ENCODE assay signal across 21 cellular contexts in genomic region chr7:75613351-75613750, GRCh38.
"Had no signal": no experiment of that assay in that cellular context is flagged by ENCODE, and none has a peak within 500 bp of the region (broad histone marks: within the 10 kb centered on the region; RNA-seq: fewer than 3 reads in every experiment).

No MANE protein-coding gene starts in this region.

- H3K4me3 Mint-ChIP-seq: activated CD4-positive, alpha-beta memory T cell treated with anti-CD3 and anti-CD28 coated beads, Interleukin-2, amount 10 ng/mL, durations not matched to agents 7 days and 5 days; activated CD4-positive, alpha-beta T cell treated with anti-CD3 and anti-CD28 coated beads, Interleukin-2, amount 10 ng/mL, durations not matched to agents 7 days and 5 days; activated T-cell treated with anti-CD3 and anti-CD28 coated beads, Interleukin-2, amount 50 U/mL, for 24 hours; central memory CD8-positive, alpha-beta T cell; naive thymus-derived CD4-positive, alpha-beta T cell; neural crest cell had no signal

- H3K27me3 ChIP-seq: transverse colon had no signal

- H3K36me3 ChIP-seq: transverse colon had no signal

- H3K27ac Mint-ChIP-seq: activated CD4-positive, alpha-beta memory T cell treated with anti-CD3 and anti-CD28 coated beads, Interleukin-2, amount 10 ng/mL, durations not matched to agents 7 days and 5 days; activated CD4-positive, alpha-beta T cell treated with anti-CD3 and anti-CD28 coated beads, Interleukin-2, amount 10 ng/mL, durations not matched to agents 7 days and 5 days; activated T-cell treated with anti-CD3 and anti-CD28 coated beads, Interleukin-2, amount 50 U/mL, for 24 hours had no signal

- H3K4me1 ChIP-seq: transverse colon had no signal

- H3K27me3 Mint-ChIP-seq: activated CD4-positive, alpha-beta memory T cell treated with anti-CD3 and anti-CD28 coated beads, Interleukin-2, amount 10 ng/mL, durations not matched to agents 7 days and 5 days; activated CD4-positive, alpha-beta T cell treated with anti-CD3 and anti-CD28 coated beads, Interleukin-2, amount 10 ng/mL, durations not matched to agents 7 days and 5 days; activated T-cell treated with anti-CD3 and anti-CD28 coated beads, Interleukin-2, amount 50 U/mL, for 24 hours; central memory CD8-positive, alpha-beta T cell; naive thymus-derived CD4-positive, alpha-beta T cell had no signal

- H3K9me3 Mint-ChIP-seq: activated CD4-positive, alpha-beta memory T cell treated with anti-CD3 and anti-CD28 coated beads, Interleukin-2, amount 10 ng/mL, durations not matched to agents 7 days and 5 days; activated CD4-positive, alpha-beta T cell treated with anti-CD3 and anti-CD28 coated beads, Interleukin-2, amount 10 ng/mL, durations not matched to agents 7 days and 5 days; activated T-cell treated with anti-CD3 and anti-CD28 coated beads, Interleukin-2, amount 50 U/mL, for 24 hours; central memory CD8-positive, alpha-beta T cell; neural crest cell had no signal

- ATAC-seq: esophagus mucosa; left cardiac atrium; naive thymus-derived CD4-positive, alpha-beta T cell; right cardiac atrium had no signal

- H3K9me3 ChIP-seq: transverse colon had no signal

- H3K27ac ChIP-seq: transverse colon had no signal

- DNase-seq: activated CD4-positive, alpha-beta memory T cell treated with anti-CD3 and anti-CD28 coated beads, Interleukin-2, amount 10 ng/mL, durations not matched to agents 7 days and 5 days; activated CD4-positive, alpha-beta T cell treated with anti-CD3 and anti-CD28 coated beads for 1 hour; activated CD4-positive, alpha-beta T cell treated with anti-CD3 and anti-CD28 coated beads, Interleukin-2, amount 10 ng/mL, durations not matched to agents 7 days and 5 days; activated CD8-positive, alpha-beta memory T cell treated with anti-CD3 and anti-CD28 coated beads, Interleukin-2, amount 50 U/mL, for 48 hours; activated gamma-delta T cell; activated naive CD4-positive, alpha-beta T cell treated with anti-CD3 and anti-CD28 coated beads, Interleukin-2, amount 50 U/mL, for 16 hours; activated T-cell treated with anti-CD3 and anti-CD28 coated beads, Interleukin-2, amount 50 U/mL, for 24 hours; amniotic stem cell; foreskin fibroblast; head of caudate nucleus; hippocampal formation; left cardiac atrium; midbrain; naive thymus-derived CD4-positive, alpha-beta T cell; right cardiac atrium; stimulated activated naive CD4-positive, alpha-beta T cell; T-helper 2 cell; transverse colon had no signal

- H3K36me3 Mint-ChIP-seq: naive thymus-derived CD4-positive, alpha-beta T cell had no signal

- H3K4me3 ChIP-seq: transverse colon had no signal
